In genomic region chr11:46917109-46918086, GRCh38 we compare ENCODE assay signal across 1 cellular context.
A peak's percentile ranks its signal among the peaks of the same experiment; 100 is the strongest.
TF ChIP-seq lines count a peak whose summit lies in the region.

No MANE protein-coding gene starts in this region.

TF ChIP-seq in HepG2, 621 proteins besides CTCF, POLR2A, EP300 and RAD21 (continued from another document and continues in another):
- TF ChIP-seq ZNF607 (CRISPR knock-in tag; IDR thresholded peaks at IDR 0.05; ENCODE audit: borderline replicate concordance) = no peak
- TF ChIP-seq ZNF280B (CRISPR knock-in tag; IDR thresholded peaks at IDR 0.05; ENCODE audit: borderline replicate concordance) = no peak
- no peak for TF ChIP-seq SRF (IDR thresholded peaks at IDR 0.05; ENCODE audit: low read depth, low read length)
- no peak for TF ChIP-seq PLSCR1 (CRISPR knock-in tag; IDR thresholded peaks at IDR 0.05; ENCODE audit: borderline replicate concordance)
- TF ChIP-seq ZNF550 (CRISPR knock-in tag; IDR thresholded peaks at IDR 0.05; ENCODE audit: borderline replicate concordance) = no peak
- TF ChIP-seq PTBP1 (IDR thresholded peaks at IDR 0.05; ENCODE audit: low read depth, low read length, poor library complexity, severe bottlenecking) = peak; percentile 19
- 0 out of 2 replicates have a peak, but pooled peaks have one; percentile 32 for TF ChIP-seq DMAP1 (CRISPR knock-in tag; IDR thresholded peaks at IDR 0.05)
- no peak for TF ChIP-seq PAF1 (CRISPR knock-in tag; IDR thresholded peaks at IDR 0.05)
- TF ChIP-seq ZNF20 (CRISPR knock-in tag; IDR thresholded peaks at IDR 0.05) = no peak
- no peak for TF ChIP-seq ZNF367 (CRISPR knock-in tag; IDR thresholded peaks at IDR 0.05; ENCODE audit: borderline replicate concordance)
- no peak for TF ChIP-seq EED (CRISPR knock-in tag; IDR thresholded peaks at IDR 0.05)
- no peak for TF ChIP-seq POLR2AphosphoS2 (IDR thresholded peaks at IDR 0.05; ENCODE audit: low read depth, low read length)
- TF ChIP-seq HNF4G (IDR thresholded peaks at IDR 0.05; ENCODE audit: borderline replicate concordance, low read depth, low read length) = peak; percentile 86
- no peak for TF ChIP-seq HNF4G (CRISPR knock-in tag; IDR thresholded peaks at IDR 0.05; ENCODE audit: borderline replicate concordance, low read depth)
- 0 out of 2 replicates have a peak, but pooled peaks have one; percentile 7 for TF ChIP-seq ISL2 (CRISPR knock-in tag; IDR thresholded peaks at IDR 0.05)
- TF ChIP-seq ZNF800 (CRISPR knock-in tag; IDR thresholded peaks at IDR 0.05) = peak; percentile 25; the same call in 1 of the 2 replicates
- no peak for TF ChIP-seq GLMP (CRISPR knock-in tag; IDR thresholded peaks at IDR 0.05; ENCODE audit: borderline replicate concordance)
- TF ChIP-seq ZNF451 (CRISPR knock-in tag; IDR thresholded peaks at IDR 0.05) = no peak
- no peak for TF ChIP-seq GTF3A (CRISPR knock-in tag; conservative IDR thresholded peaks at IDR 0.05)
- TF ChIP-seq ZNF557 (CRISPR knock-in tag; IDR thresholded peaks at IDR 0.05) = no peak
- TF ChIP-seq TFDP2 (CRISPR knock-in tag; IDR thresholded peaks at IDR 0.05) = peak; percentile 77
- peak; percentile 43; the same call in 1 of the 2 replicates for TF ChIP-seq ZNF264 (CRISPR knock-in tag; IDR thresholded peaks at IDR 0.05)
- TF ChIP-seq NCOA5 (CRISPR knock-in tag; IDR thresholded peaks at IDR 0.05) = no peak
- TF ChIP-seq KLF15 (CRISPR knock-in tag; IDR thresholded peaks at IDR 0.05; ENCODE audit: borderline replicate concordance) = no peak
- no peak for TF ChIP-seq MAF1 (CRISPR knock-in tag; IDR thresholded peaks at IDR 0.05; ENCODE audit: borderline replicate concordance)
- no peak for TF ChIP-seq ZNF318 (CRISPR knock-in tag; IDR thresholded peaks at IDR 0.05)
- TF ChIP-seq IKZF5 (CRISPR knock-in tag; IDR thresholded peaks at IDR 0.05) = no peak
- TF ChIP-seq TRIM24 (CRISPR knock-in tag; IDR thresholded peaks at IDR 0.05) = no peak
- peak in 1 of 2 experiments; percentile 25; a peak in 1 of 4 replicates for TF ChIP-seq HMGXB4 (CRISPR knock-in tag; IDR thresholded peaks at IDR 0.05; ENCODE audit: borderline replicate concordance in 1 of 2, low read depth in 1 of 2)
- no peak for TF ChIP-seq HES4 (CRISPR knock-in tag; IDR thresholded peaks at IDR 0.05; ENCODE audit: borderline replicate concordance)
- TF ChIP-seq PHF21A (CRISPR knock-in tag; IDR thresholded peaks at IDR 0.05) = peak; percentile 59; the same call in 1 of the 2 replicates
- TF ChIP-seq GFI1 (CRISPR knock-in tag; IDR thresholded peaks at IDR 0.05; ENCODE audit: borderline replicate concordance) = 0 out of 2 replicates have a peak, but pooled peaks have one; percentile 31
- TF ChIP-seq NFYB (CRISPR knock-in tag; IDR thresholded peaks at IDR 0.05) = no peak; the same call in 1 of the 2 replicates
- TF ChIP-seq HBP1 (CRISPR knock-in tag; IDR thresholded peaks at IDR 0.05; ENCODE audit: low read depth) = peak; percentile 18; the same call in 1 of the 2 replicates
- no peak for TF ChIP-seq FOXO1 (CRISPR knock-in tag; IDR thresholded peaks at IDR 0.05)
- TF ChIP-seq KDM2A (CRISPR knock-in tag; IDR thresholded peaks at IDR 0.05; ENCODE audit: borderline replicate concordance, low read depth) = 0 out of 2 replicates have a peak, but pooled peaks have one; percentile 18
- no peak for TF ChIP-seq SKIL (CRISPR knock-in tag; IDR thresholded peaks at IDR 0.05; ENCODE audit: borderline replicate concordance)
